20 cellular contexts compared by ENCODE assay signal in genomic region chr11:86126862-86127261, GRCh38. TPM values are rescaled to one million over a fixed set of nuclear protein-coding genes. Genes with fewer than 3 reads are reported as not detected.
A peak's percentile ranks its signal among the peaks of the same experiment; 100 is the strongest.
DNase-seq lines count a peak whose midpoint lies in the region; ATAC-seq and TF ChIP-seq lines count a peak whose summit lies in the region.
"Had no signal": no experiment of that assay in that cellular context is flagged by ENCODE, and none has a peak within 500 bp of the region (broad histone marks: within the 10 kb centered on the region; RNA-seq: fewer than 3 reads in every experiment).

No MANE protein-coding gene starts in this region.

- H3K9me3 Mint-ChIP-seq in activated CD4-positive, alpha-beta T cell treated with anti-CD3 and anti-CD28 coated beads for 36 hours (ENCODE audit: low read depth): no peaks in the 10 kb centered on the region
- peaks cover 3% of the 10 kb centered on the region for H3K9me3 Mint-ChIP-seq in activated CD4-positive, alpha-beta T cell treated with anti-CD3 and anti-CD28 coated beads, Interleukin-2, amount 10 ng/mL, durations not matched to agents 7 days and 5 days
- H3K9me3 Mint-ChIP-seq: CD4-positive, alpha-beta T cell; HFFc6 had no signal

- H3K4me3 ChIP-seq in neutrophil (ENCODE audit: low read depth in 1 of 2, low read length in 1 of 2) (no peak overlapping the region), tibial artery (no peak overlapping the region)
- H3K4me3 ChIP-seq: A549, GM23248 had no signal

- intact Hi-C loops in activated CD4-positive, alpha-beta T cell treated with anti-CD3 and anti-CD28 coated beads for 36 hours (cut with DNase I, micrococcal nuclease): no loop called here
- intact Hi-C loops in tibial artery (cut with DNase I; ENCODE audit: low total_unique reads): no loop called here
- intact Hi-C loops in Right ventricle myocardium superior (cut with DNase I): no loop called here

- no peaks in the 10 kb centered on the region for H3K36me3 ChIP-seq in neutrophil
- no peaks in the 10 kb centered on the region for H3K36me3 ChIP-seq in tibial artery

- peak overlapping the region; percentile 0 for H3K27ac Mint-ChIP-seq in activated CD4-positive, alpha-beta T cell treated with anti-CD3 and anti-CD28 coated beads for 36 hours
- no peak overlapping the region for H3K27ac Mint-ChIP-seq in activated CD4-positive, alpha-beta T cell treated with anti-CD3 and anti-CD28 coated beads, Interleukin-2, amount 10 ng/mL, durations not matched to agents 7 days and 5 days
- H3K27ac Mint-ChIP-seq in T-helper 17 cell: peak overlapping the region; percentile 59
- H3K27ac Mint-ChIP-seq: CD4-positive, alpha-beta T cell; HFFc6 had no signal

- no peak for ATAC-seq in activated CD4-positive, alpha-beta T cell treated with anti-CD3 and anti-CD28 coated beads for 36 hours
- ATAC-seq in T-helper 17 cell (no peak), GM19395 (IDR thresholded peaks at IDR 0.05; ENCODE audit: unreplicated experiment) (no peak), Right ventricle myocardium superior (ENCODE audit: poor library complexity) (no peak)
- ATAC-seq: A549, HCT116 had no signal

- no peaks in the 10 kb centered on the region for H3K27me3 Mint-ChIP-seq in activated CD4-positive, alpha-beta T cell treated with anti-CD3 and anti-CD28 coated beads for 36 hours
- peaks cover 3% of the 10 kb centered on the region for H3K27me3 Mint-ChIP-seq in activated CD4-positive, alpha-beta T cell treated with anti-CD3 and anti-CD28 coated beads, Interleukin-2, amount 10 ng/mL, durations not matched to agents 7 days and 5 days
- no peaks in the 10 kb centered on the region for H3K27me3 Mint-ChIP-seq in T-helper 17 cell
- H3K27me3 Mint-ChIP-seq: CD4-positive, alpha-beta T cell had no signal

- H3K27ac ChIP-seq in neutrophil (peak overlapping the region; percentile 51), tibial artery (peak overlapping the region; percentile 28 to 56)
- H3K27ac ChIP-seq: 22Rv1, A549, C4-2B, GM23248, HL-60 had no signal

- H3K4me3 Mint-ChIP-seq in activated CD4-positive, alpha-beta T cell treated with anti-CD3 and anti-CD28 coated beads for 36 hours: no peak overlapping the region
- H3K4me3 Mint-ChIP-seq in activated CD4-positive, alpha-beta T cell treated with anti-CD3 and anti-CD28 coated beads, Interleukin-2, amount 10 ng/mL, durations not matched to agents 7 days and 5 days: no peak overlapping the region
- H3K4me3 Mint-ChIP-seq in T-helper 17 cell: no peak overlapping the region
- H3K4me3 Mint-ChIP-seq: CD4-positive, alpha-beta T cell; HFFc6 had no signal

- TF ChIP-seq CTCF in neutrophil (IDR thresholded peaks at IDR 0.05): no peak
- TF ChIP-seq CTCF in tibial artery (IDR thresholded peaks at IDR 0.05): no peak

- H3K27me3 ChIP-seq in neutrophil (no peaks in the 10 kb centered on the region), tibial artery (no peaks in the 10 kb centered on the region)

- H3K36me3 Mint-ChIP-seq in activated CD4-positive, alpha-beta T cell treated with anti-CD3 and anti-CD28 coated beads for 36 hours (ENCODE audit: low read depth): no peaks in the 10 kb centered on the region
- no peaks in the 10 kb centered on the region for H3K36me3 Mint-ChIP-seq in activated CD4-positive, alpha-beta T cell treated with anti-CD3 and anti-CD28 coated beads, Interleukin-2, amount 10 ng/mL, durations not matched to agents 7 days and 5 days (ENCODE audit: low read depth)
- no peaks in the 10 kb centered on the region for H3K36me3 Mint-ChIP-seq in T-helper 17 cell (ENCODE audit: low read depth)

- no peak for DNase-seq in activated CD4-positive, alpha-beta T cell treated with anti-CD3 and anti-CD28 coated beads for 36 hours
- DNase-seq in activated CD4-positive, alpha-beta T cell treated with anti-CD3 and anti-CD28 coated beads, Interleukin-2, amount 10 ng/mL, durations not matched to agents 7 days and 5 days: no peak
- DNase-seq in T-helper 17 cell (no peak), tibial artery (no peak), Right ventricle myocardium superior (no peak)
- no peak for DNase-seq in activated CD8-positive, alpha-beta memory T cell treated with anti-CD3 and anti-CD28 coated beads, Interleukin-2, amount 50 U/mL, for 4 hours
- DNase-seq: AML-193; CD4-positive, alpha-beta T cell; DMS153; DMS79; GDM1; GM23248; HFFc6 had no signal

- H3K4me1 ChIP-seq in neutrophil (ENCODE audit: control insufficient read depth in 1 of 2, insufficient read depth in 1 of 2, low read depth in 1 of 2, low read length in 1 of 2) (peaks cover 0 to 7% of the 10 kb centered on the region in 2 experiments), tibial artery (peaks cover 0 to 55% (median 13%) of the 10 kb centered on the region in 4 donors)

- H3K9me3 ChIP-seq in T-helper 17 cell (ENCODE audit: control insufficient read depth, low read length, poor library complexity, severe bottlenecking): no peaks in the 10 kb centered on the region
- no peaks in the 10 kb centered on the region for H3K9me3 ChIP-seq in neutrophil
- no peaks in the 10 kb centered on the region for H3K9me3 ChIP-seq in tibial artery
- H3K9me3 ChIP-seq: A549 had no signal

- H3K4me1 Mint-ChIP-seq in activated CD4-positive, alpha-beta T cell treated with anti-CD3 and anti-CD28 coated beads for 36 hours: peaks cover 17% of the 10 kb centered on the region
- peaks cover 10% of the 10 kb centered on the region for H3K4me1 Mint-ChIP-seq in activated CD4-positive, alpha-beta T cell treated with anti-CD3 and anti-CD28 coated beads, Interleukin-2, amount 10 ng/mL, durations not matched to agents 7 days and 5 days
- H3K4me1 Mint-ChIP-seq in T-helper 17 cell: no peaks in the 10 kb centered on the region

- CTCF ChIA-PET in activated CD4-positive, alpha-beta T cell treated with anti-CD3 and anti-CD28 coated beads for 36 hours (lab: Charles Lee): interaction anchor here (0.8 kb wide), 1 partner anchor 85 kb away, joined by 3 read pairs; no protein-coding TSS in a partner anchor
- CTCF ChIA-PET in activated CD4-positive, alpha-beta T cell treated with anti-CD3 and anti-CD28 coated beads, Interleukin-2, amount 10 ng/mL, durations not matched to agents 7 days and 5 days (lab: Charles Lee): no interaction called here

- POLR2A ChIA-PET in activated CD4-positive, alpha-beta T cell treated with anti-CD3 and anti-CD28 coated beads for 36 hours (lab: Charles Lee): no interaction called here
- POLR2A ChIA-PET in activated CD4-positive, alpha-beta T cell treated with anti-CD3 and anti-CD28 coated beads, Interleukin-2, amount 10 ng/mL, durations not matched to agents 7 days and 5 days (lab: Charles Lee): interaction anchor here (0.6 kb wide), 1 partner anchor 10 kb away, joined by 3 read pairs; no protein-coding TSS in a partner anchor

RNA-seq across cellular contexts. Expression of gene PICALM, which starts 58.0 kb away (rescaled TPM):
- 10 to 100 TPM; 63.8 to 88.3 TPM for total RNA-seq in activated CD4-positive, alpha-beta T cell treated with anti-CD3 and anti-CD28 coated beads for 36 hours
- total RNA-seq in activated CD4-positive, alpha-beta T cell treated with anti-CD3 and anti-CD28 coated beads, Interleukin-2, amount 10 ng/mL, durations not matched to agents 7 days and 5 days: 100 to 1,000 TPM in 1 of 2 experiments, 10 to 100 TPM in 1; 89.4 to 140 TPM
- total RNA-seq in T-helper 17 cell: 100 to 1,000 TPM; 122 to 124 TPM
- total RNA-seq in Right ventricle myocardium superior: 119 TPM
